25 cellular contexts compared by ENCODE assay signal in the genomic region with DNA sequence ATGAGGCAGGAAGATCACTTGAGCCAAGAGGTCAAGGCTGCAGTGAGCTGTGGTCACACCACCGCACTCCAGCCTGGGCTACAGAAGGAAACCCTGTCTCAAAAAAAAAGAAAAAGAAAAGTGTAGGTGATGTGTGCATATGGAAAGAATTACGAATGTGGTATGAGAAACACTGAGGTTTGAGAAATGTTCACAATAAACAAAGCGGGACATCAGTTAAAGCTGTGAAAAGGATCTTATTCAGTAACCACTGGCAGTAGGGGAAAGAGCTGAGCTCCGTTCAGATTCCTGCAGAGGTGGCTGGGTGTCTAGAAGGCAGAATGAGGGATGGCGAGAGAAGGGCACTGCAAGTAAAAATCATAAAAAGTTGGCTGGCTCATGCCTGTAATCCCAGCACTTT. TPM values are rescaled to one million over a fixed set of nuclear protein-coding genes. Genes with fewer than 3 reads are reported as not detected.
DNase-seq lines count a peak whose midpoint lies in the region; ATAC-seq, FAIRE-seq and TF ChIP-seq lines count a peak whose summit lies in the region.
"Had no signal": no experiment of that assay in that cellular context is flagged by ENCODE, and none has a peak within 500 bp of the region (broad histone marks: within the 10 kb centered on the region; RNA-seq: fewer than 3 reads in every experiment).

No MANE protein-coding gene starts in this region.

- H2BK5ac ChIP-seq in IMR-90 (ENCODE audit: low read depth, low read length, poor library complexity, severe bottlenecking) (peak overlapping the region; percentile 41), mesenchymal stem cell (ENCODE audit: low read depth, low read length, poor library complexity, severe bottlenecking) (no peak overlapping the region)

- no peaks in the 10 kb centered on the region for H3K9me3 Mint-ChIP-seq in astrocyte (ENCODE audit: unreplicated experiment)

- no peak overlapping the region for H3K4me3 Mint-ChIP-seq in astrocyte (ENCODE audit: unreplicated experiment)

- H3K14ac ChIP-seq in IMR-90 (replicated peaks; ENCODE audit: low read depth, low read length) (no peak overlapping the region), mesenchymal stem cell (ENCODE audit: low read length in 2 of 2) (no peak overlapping the region)

- H3K23ac ChIP-seq in IMR-90 (ENCODE audit: low read depth, low read length) (no peak overlapping the region), mesenchymal stem cell (ENCODE audit: low read length in 2 of 2) (no peak overlapping the region)

- H3K27me3 ChIP-seq in IMR-90 (ENCODE audit: control insufficient read depth, insufficient read depth, low read length) (no peaks in the 10 kb centered on the region), astrocyte (ENCODE audit: insufficient read depth, low read length) (no peaks in the 10 kb centered on the region), endothelial cell of umbilical vein (ENCODE audit: control insufficient read depth in 2 of 2, insufficient read depth in 2 of 2, low read length in 2 of 2) (no peaks in the 10 kb centered on the region), mesenchymal stem cell (ENCODE audit: control insufficient read depth in 1 of 2, insufficient read depth in 1 of 2, low read length in 2 of 2) (peaks cover 0 to 12% of the 10 kb centered on the region in 2 experiments)

- H2BK12ac ChIP-seq in mesenchymal stem cell (ENCODE audit: low read length in 2 of 2), result no peak overlapping the region

- no peaks in the 10 kb centered on the region for H3K36me3 Mint-ChIP-seq in astrocyte (ENCODE audit: low read depth, unreplicated experiment)

- H3K4me3 ChIP-seq in IMR-90 (ENCODE audit: insufficient read depth, low read depth, low read length) (no peak overlapping the region), astrocyte (ENCODE audit: insufficient read depth, low read depth, low read length) (no peak overlapping the region), endothelial cell of umbilical vein (replicated peaks in 1 of 3; ENCODE audit: insufficient read depth in 1 of 3, low read depth in 1 of 3, low read length in 3 of 3) (no peak overlapping the region), mesenchymal stem cell (ENCODE audit: insufficient read depth in 1 of 2, low read depth in 1 of 2, low read length in 2 of 2) (no peak overlapping the region)
- H3K4me3 ChIP-seq: K562, PC-9 had no signal

- H3K27ac Mint-ChIP-seq in astrocyte (ENCODE audit: unreplicated experiment), result peak overlapping the region; percentile 72

- no peak overlapping the region for H3K9ac ChIP-seq in IMR-90 (ENCODE audit: low read depth, low read length)
- no peak overlapping the region for H3K9ac ChIP-seq in astrocyte (ENCODE audit: low read length)
- no peak overlapping the region for H3K9ac ChIP-seq in endothelial cell of umbilical vein (replicated peaks; ENCODE audit: extremely low read depth, insufficient read depth, low read length)
- H3K9ac ChIP-seq in mesenchymal stem cell (ENCODE audit: low read length), result no peak overlapping the region

- H2BK20ac ChIP-seq in IMR-90 (ENCODE audit: low read depth, low read length), result no peak overlapping the region

- TF ChIP-seq CTCF in IMR-90 (conservative IDR thresholded peaks at IDR 0.05; ENCODE audit: low read depth, low read length) (no peak), astrocyte (IDR thresholded peaks at IDR 0.05; ENCODE audit: insufficient read depth, low read depth, low read length) (no peak), endothelial cell of umbilical vein (IDR thresholded peaks at IDR 0.05; ENCODE audit: extremely low read depth in 1 of 2, insufficient read depth in 1 of 2, low read depth in 1 of 2, low read length in 2 of 2) (no peak)

- H2AK9ac ChIP-seq in IMR-90 (replicated peaks; ENCODE audit: low read depth, low read length, poor library complexity), result no peak overlapping the region

- H2AFZ ChIP-seq in IMR-90 (replicated peaks; ENCODE audit: low read length, poor library complexity), result no peak overlapping the region
- H2AFZ ChIP-seq in astrocyte (ENCODE audit: low read depth, low read length), result no peak overlapping the region
- no peak overlapping the region for H2AFZ ChIP-seq in endothelial cell of umbilical vein (ENCODE audit: low read depth, low read length)
- no peak overlapping the region for H2AFZ ChIP-seq in mesenchymal stem cell (ENCODE audit: low read depth, low read length)
- H2AFZ ChIP-seq: PC-9 had no signal

- BruUV-seq in IMR-90 (replicated peaks; lab: Mats Ljungman, UMichigan) (no TSS peak), endothelial cell of umbilical vein (replicated peaks; lab: Mats Ljungman, UMichigan) (no TSS peak)

- peaks cover 5% of the 10 kb centered on the region for H3K4me1 Mint-ChIP-seq in astrocyte (ENCODE audit: low read depth, unreplicated experiment)

- ATAC-seq in IMR-90 (ENCODE audit: low read depth), result peak; percentile 52
- no peak for ATAC-seq in HG03439 (IDR thresholded peaks at IDR 0.05; ENCODE audit: unreplicated experiment)
- ATAC-seq: HepG2, K562 had no signal

- peak overlapping the region; percentile 28; the same call in 1 of the 2 replicates for H3K4ac ChIP-seq in IMR-90 (ENCODE audit: low read depth, low read length)
- H3K4ac ChIP-seq in mesenchymal stem cell (ENCODE audit: low read depth in 1 of 2, low read length in 2 of 2), result no peak overlapping the region

- in situ Hi-C loops in IMR-90 (cut with MboI; ENCODE audit: low sequenced_read_pairs), result no loop called here

- H4K8ac ChIP-seq in IMR-90 (ENCODE audit: low read depth in 2 of 2, low read length in 2 of 2) (peak overlapping the region in 1 of 2 experiments; percentile 50; a peak in 1 of 4 replicates), mesenchymal stem cell (ENCODE audit: low read length) (no peak overlapping the region)

- H3K79me2 ChIP-seq in astrocyte (ENCODE audit: insufficient read depth, low read length), result no peaks in the 10 kb centered on the region
- H3K79me2 ChIP-seq in endothelial cell of umbilical vein (ENCODE audit: control insufficient read depth, insufficient read depth, low read length), result no peaks in the 10 kb centered on the region

- H4K20me1 ChIP-seq in IMR-90 (ENCODE audit: insufficient read depth, low read length) (no peaks in the 10 kb centered on the region), astrocyte (ENCODE audit: insufficient read depth, low read length) (no peaks in the 10 kb centered on the region), endothelial cell of umbilical vein (replicated peaks; ENCODE audit: control insufficient read depth, extremely low read depth, insufficient read depth, low read length) (no peaks in the 10 kb centered on the region)

- peak overlapping the region; percentile 47 for H2BK120ac ChIP-seq in IMR-90 (ENCODE audit: low read depth, low read length)
- H2BK120ac ChIP-seq in mesenchymal stem cell (ENCODE audit: low read depth, low read length), result no peak overlapping the region

- DNase-seq in IMR-90, result peak; percentile 69
- peak; percentile 41 for DNase-seq in astrocyte (ENCODE audit: low read depth)
- DNase-seq in endothelial cell of umbilical vein (ENCODE audit: low read depth, low spot score), result no peak
- peak; percentile 63 for DNase-seq in mesenchymal stem cell
- no peak for DNase-seq in HUDEP-2 (lab: John Stamatoyannopoulos, UW; ENCODE audit: unreplicated experiment in 76 of 76)
- DNase-seq in cardiac septum (ENCODE audit: low spot score), result no peak
- DNase-seq: DMS153, DND-41, Kasumi-1, NCI-H1092 treated with DMSO at 0.1 percent for 48 hours, NCI-H1436, NCI-H187, NCI-H2081 treated with DMSO at 0.1 percent for 48 hours, NCI-H446 treated with DMSO at 0.1 percent for 48 hours, NCI-H526 treated with DMSO at 0.1 percent for 48 hours, PC-9, RPMI8226, SHP77 had no signal

- H4K91ac ChIP-seq in IMR-90 (ENCODE audit: insufficient read depth, low read depth, low read length), result peak overlapping the region; percentile 37
- H4K91ac ChIP-seq in mesenchymal stem cell (ENCODE audit: low read length), result no peak overlapping the region

- H3K9me3 ChIP-seq in IMR-90 (ENCODE audit: control insufficient read depth, insufficient read depth, low read length) (no peaks in the 10 kb centered on the region), astrocyte (ENCODE audit: insufficient read depth, low read depth, low read length) (no peaks in the 10 kb centered on the region), endothelial cell of umbilical vein (replicated peaks; ENCODE audit: control insufficient read depth, insufficient read depth, low read length) (no peaks in the 10 kb centered on the region), mesenchymal stem cell (ENCODE audit: control insufficient read depth, low read length) (no peaks in the 10 kb centered on the region)

- TF ChIP-seq RAD21 in IMR-90 (IDR thresholded peaks at IDR 0.05; ENCODE audit: low read length), result no peak

- H3K79me1 ChIP-seq in IMR-90 (ENCODE audit: low read depth in 1 of 2, low read length in 2 of 2) (peaks cover 0 to 3% of the 10 kb centered on the region in 2 experiments; a peak in 1 of 4 replicates), mesenchymal stem cell (replicated peaks; ENCODE audit: low read length, poor library complexity, severe bottlenecking) (no peaks in the 10 kb centered on the region)

- no peak for TF ChIP-seq POLR2A in IMR-90 (IDR thresholded peaks at IDR 0.05; ENCODE audit: low read depth, low read length)
- TF ChIP-seq POLR2A in endothelial cell of umbilical vein (IDR thresholded peaks at IDR 0.05; ENCODE audit: low read depth, low read length), result no peak

- H3K9me1 ChIP-seq in IMR-90 (ENCODE audit: insufficient read depth, low read length) (peaks cover 13% of the 10 kb centered on the region), endothelial cell of umbilical vein (replicated peaks; ENCODE audit: control insufficient read depth, extremely low read depth, insufficient read depth, low read length) (no peaks in the 10 kb centered on the region)

- H2AK5ac ChIP-seq in IMR-90 (ENCODE audit: low read depth, low read length), result peak overlapping the region; percentile 46; the same call in 1 of the 2 replicates
- no peak overlapping the region for H2AK5ac ChIP-seq in mesenchymal stem cell (ENCODE audit: low read length, severe bottlenecking)

- CTCF ChIA-PET in IMR-90 (lab: Yijun Ruan, JAX), result interaction anchor here (0.6 to 1.5 kb wide), 3 partner anchors 11 to 79 kb away, joined by 3 to 8 read pairs (median 3); no protein-coding TSS in a partner anchor
- CTCF ChIA-PET in endothelial cell of umbilical vein (lab: Charles Lee), result interaction anchor here (1.3 to 1.8 kb wide), 5 partner anchors 19 to 45 kb away, joined by 3 to 7 read pairs (median 4); a partner anchor contains a TSS

- POLR2A ChIA-PET in IMR-90 (lab: Charles Lee; ENCODE audit: unreplicated experiment), result no interaction called here
- POLR2A ChIA-PET in endothelial cell of umbilical vein (lab: Charles Lee), result interaction anchor here (0.6 to 1.2 kb wide), 2 partner anchors 34 to 166 kb away, joined by 3 to 7 read pairs; a partner anchor contains a TSS

- no peak overlapping the region for H3K56ac ChIP-seq in IMR-90 (ENCODE audit: extremely low read depth, insufficient read depth, low read length)

- no peak overlapping the region; the same call in 2 of the 3 replicates for H2BK15ac ChIP-seq in IMR-90 (ENCODE audit: low read depth, low read length)
- H2BK15ac ChIP-seq in mesenchymal stem cell (ENCODE audit: low read depth, poor library complexity, severe bottlenecking), result no peak overlapping the region

- no peak overlapping the region for H4K5ac ChIP-seq in IMR-90 (ENCODE audit: low read depth, low read length)

- intact Hi-C loops in IMR-90 (cut with micrococcal nuclease) (no loop called here), endothelial cell of umbilical vein (cut with micrococcal nuclease) (no loop called here), cardiac septum (cut with DNase I) (no loop called here)

- 67% methylated on average over 3 of the region's 5 CpGs; no CpG with 5 or more reads in 1 of the 2 experiments for WGBS in IMR-90 (ENCODE audit: extremely low coverage in 2 of 2, insufficient read length in 1 of 2), 2 experiments
- WGBS in mesenchymal stem cell, result 83% methylated on average over 5 of the region's 5 CpGs

- H3K27ac ChIP-seq in IMR-90 (ENCODE audit: insufficient read depth, low read length) (no peak overlapping the region), astrocyte (ENCODE audit: low read depth, low read length) (no peak overlapping the region), endothelial cell of umbilical vein (ENCODE audit: insufficient read depth, low read depth, low read length) (peak overlapping the region; percentile 93), mesenchymal stem cell (ENCODE audit: low read length, poor library complexity, severe bottlenecking) (no peak overlapping the region)
- H3K27ac ChIP-seq: PC-9 had no signal

- dilution Hi-C loops in IMR-90 (cut with HindIII; ENCODE audit: low sequenced_read_pairs, unreplicated experiment), result no loop called here
- dilution Hi-C loops in endothelial cell of umbilical vein (cut with MboI; ENCODE audit: extremely low pct_ligation_motif_present, low sequenced_read_pairs), result no loop called here

- no peaks in the 10 kb centered on the region for H3K27me3 Mint-ChIP-seq in astrocyte (ENCODE audit: low read depth, unreplicated experiment)

- H3K4me2 ChIP-seq in IMR-90 (ENCODE audit: low read depth, low read length) (no peak overlapping the region), astrocyte (ENCODE audit: low read length) (no peak overlapping the region), endothelial cell of umbilical vein (ENCODE audit: insufficient read depth, low read length) (no peak overlapping the region), mesenchymal stem cell (ENCODE audit: low read length, poor library complexity, severe bottlenecking) (no peak overlapping the region)
- H3K4me2 ChIP-seq: PC-9 had no signal

- H3K36me3 ChIP-seq in IMR-90 (ENCODE audit: control insufficient read depth, insufficient read depth, low read length) (no peaks in the 10 kb centered on the region), astrocyte (ENCODE audit: insufficient read depth, low read length) (no peaks in the 10 kb centered on the region), endothelial cell of umbilical vein (ENCODE audit: control insufficient read depth in 2 of 2, extremely low read depth in 1 of 2, insufficient read depth in 2 of 2, low read length in 2 of 2) (no peaks in the 10 kb centered on the region), mesenchymal stem cell (ENCODE audit: control insufficient read depth in 1 of 2, insufficient read depth in 2 of 2, low read depth in 1 of 2, low read length in 2 of 2) (no peaks in the 10 kb centered on the region)

- peak overlapping the region; percentile 53; the same call in 1 of the 2 replicates for H3K18ac ChIP-seq in IMR-90 (ENCODE audit: low read depth, low read length)
- no peak overlapping the region for H3K18ac ChIP-seq in mesenchymal stem cell (ENCODE audit: low read depth in 1 of 2, low read length in 2 of 2)

- FAIRE-seq in astrocyte (lab: Jason Lieb, UNC) (no peak), endothelial cell of umbilical vein (lab: Jason Lieb, UNC) (no peak)
- FAIRE-seq: GM19239, H54, HepG2, K562 had no signal

- H3K4me1 ChIP-seq in IMR-90 (ENCODE audit: control insufficient read depth, insufficient read depth, low read length), result peaks cover 10% of the 10 kb centered on the region
- peaks cover 16% of the 10 kb centered on the region for H3K4me1 ChIP-seq in astrocyte (ENCODE audit: insufficient read depth, low read length)
- peaks cover 44% of the 10 kb centered on the region for H3K4me1 ChIP-seq in endothelial cell of umbilical vein (ENCODE audit: control insufficient read depth, extremely low read depth, insufficient read depth, low read length)
- no peaks in the 10 kb centered on the region for H3K4me1 ChIP-seq in mesenchymal stem cell (ENCODE audit: control insufficient read depth, insufficient read depth, low read depth, low read length)

RNA-seq across cellular contexts. Expression of a gene that starts 4.1 kb away (rescaled TPM):
- total RNA-seq in IMR-90 (2012; rRNA removed) (under 0.01 TPM in 1 of 2 replicates, not detected in the other), astrocyte (not detected in 2 replicates), endothelial cell of umbilical vein (0.35 TPM in 1 of 2 replicates, not detected in the other), cardiac septum (not detected)
- polyA plus RNA-seq in IMR-90 (2012; rRNA removed) (0.26 and 0.27 TPM in 2 replicates), endothelial cell of umbilical vein (0.73 and 0.81 TPM in 2 replicates)
- 0.15 and 0.22 TPM in 2 replicates for polyA plus RNA-seq in IMR-90 (2012; cell fraction: cytosol; rRNA removed)
- polyA plus RNA-seq in IMR-90 (2012; cell fraction: nucleus; rRNA removed; ENCODE audit: low replicate concordance), result 0.14 TPM in 1 of 2 replicates, not detected in the other
- polyA plus RNA-seq in endothelial cell of umbilical vein (2011; cell fraction: cytosol; rRNA removed), result 0.58 and 0.59 TPM in 2 replicates
- polyA plus RNA-seq in endothelial cell of umbilical vein (2011; cell fraction: nucleus; rRNA removed), result 0.28 and 0.39 TPM in 2 replicates
- 0.78 and 1.4 TPM in 2 replicates for polyA plus RNA-seq in endothelial cell of umbilical vein (2012)
- polyA minus RNA-seq in endothelial cell of umbilical vein, result 0.42 TPM in 1 of 2 replicates, not detected in the other
- not detected for polyA minus RNA-seq in endothelial cell of umbilical vein (2011; cell fraction: cytosol; rRNA and poly(A)+ RNA removed)
- polyA minus RNA-seq in endothelial cell of umbilical vein (2011; cell fraction: nucleus; rRNA and poly(A)+ RNA removed), result not detected in 2 replicates
- 0.08 TPM for polyA plus RNA-seq in mesenchymal stem cell (2013, experiment 1 of 2)
- 0.21 TPM for polyA plus RNA-seq in mesenchymal stem cell (2013, experiment 2 of 2)
- total RNA-seq: HT-29, K562, PC-9, SK-MEL-5 had no signal
- polyA plus RNA-seq: K562 had no signal

RNA-seq across cellular contexts. Expression of a gene that starts 34.5 kb away (rescaled TPM):
- total RNA-seq in IMR-90 (2012; rRNA removed) (93.0 and 106 TPM in 2 replicates), astrocyte (81.6 and 83.5 TPM in 2 replicates), endothelial cell of umbilical vein (133 and 199 TPM in 2 replicates), cardiac septum (44.0 TPM)
- polyA plus RNA-seq in IMR-90 (2012; rRNA removed) (117 and 122 TPM in 2 replicates), endothelial cell of umbilical vein (226 and 276 TPM in 2 replicates)
- 62.8 and 141 TPM in 2 replicates for polyA plus RNA-seq in IMR-90 (2012; cell fraction: cytosol; rRNA removed)
- 130 and 154 TPM in 2 replicates for polyA plus RNA-seq in IMR-90 (2012; cell fraction: nucleus; rRNA removed; ENCODE audit: low replicate concordance)
- polyA plus RNA-seq in endothelial cell of umbilical vein (2011; cell fraction: cytosol; rRNA removed), result 186 and 209 TPM in 2 replicates
- polyA plus RNA-seq in endothelial cell of umbilical vein (2011; cell fraction: nucleus; rRNA removed), result 237 and 251 TPM in 2 replicates
- polyA plus RNA-seq in endothelial cell of umbilical vein (2012), result 200 and 203 TPM in 2 replicates
- 236 and 278 TPM in 2 replicates for polyA minus RNA-seq in endothelial cell of umbilical vein
- polyA minus RNA-seq in endothelial cell of umbilical vein (2011; cell fraction: cytosol; rRNA and poly(A)+ RNA removed), result 32.5 TPM
- polyA minus RNA-seq in endothelial cell of umbilical vein (2011; cell fraction: nucleus; rRNA and poly(A)+ RNA removed), result 124 and 132 TPM in 2 replicates
- polyA plus RNA-seq in mesenchymal stem cell (2013, experiment 1 of 2), result 32.2 TPM
- 33.3 TPM for polyA plus RNA-seq in mesenchymal stem cell (2013, experiment 2 of 2)

Comparison
In these comparisons a context has a peak if more than half of its experiments do, and no peak if none do; other contexts are left out.
1. DNase-seq: peak in IMR-90 (single experiment), astrocyte (single experiment) and mesenchymal stem cell (single experiment); none in endothelial cell of umbilical vein (single experiment), HUDEP-2 (0 of 76) and cardiac septum (single experiment).